ENCODE assay signal across 8 cellular contexts in genomic region chr19:13119654-13120053, GRCh38. TPM values are rescaled to one million over a fixed set of nuclear protein-coding genes. Genes with fewer than 3 reads are reported as not detected.
DNase-seq lines count a peak whose midpoint lies in the region; ATAC-seq and TF ChIP-seq lines count a peak whose summit lies in the region.

No MANE protein-coding gene starts in this region.

- H3K27me3 Mint-ChIP-seq in endothelial cell (ENCODE audit: unreplicated experiment) = peaks cover 10% of the 10 kb centered on the region

- H3K4me1 Mint-ChIP-seq in endothelial cell (ENCODE audit: unreplicated experiment) = peaks cover 40% of the 10 kb centered on the region

- peaks cover 29% of the 10 kb centered on the region for H3K4me1 ChIP-seq in PC-9 (replicated peaks; ENCODE audit: insufficient read depth)
- peaks cover 40 to 42% of the 10 kb centered on the region in 2 experiments for H3K4me1 ChIP-seq in neutrophil (ENCODE audit: control insufficient read depth in 1 of 2, insufficient read depth in 1 of 2, low read depth in 1 of 2, low read length in 1 of 2)

- H3K4me3 ChIP-seq in PC-9 (peak overlapping the region; percentile 99; the same call in 1 of the 2 replicates), neutrophil (ENCODE audit: low read depth in 1 of 2, low read length in 1 of 2) (peak overlapping the region; percentile 79 to 80)

- CTCF ChIA-PET in PC-9 (lab: Charles Lee) = interaction anchor here (0.8 kb wide), 1 partner anchor 142 kb away, joined by 14 read pairs; no protein-coding TSS in a partner anchor

- intact Hi-C loops in PC-9 (cut with micrococcal nuclease; ENCODE audit: unreplicated experiment) = loop anchor here (10.0 kb wide), 1 partner anchor 145 kb away; no protein-coding TSS in a partner anchor

- no peaks in the 10 kb centered on the region for H3K9me3 Mint-ChIP-seq in endothelial cell (ENCODE audit: unreplicated experiment)

- POLR2A ChIA-PET in PC-9 (lab: Charles Lee; ENCODE audit: unreplicated experiment) = interaction anchor here (0.6 to 0.7 kb wide), 2 partner anchors 13 to 30 kb away, joined by 10 to 12 read pairs; no protein-coding TSS in a partner anchor

- H3K9me3 ChIP-seq in PC-9 (ENCODE audit: insufficient read depth, low read depth) = no peaks in the 10 kb centered on the region
- no peaks in the 10 kb centered on the region for H3K9me3 ChIP-seq in neutrophil

- BruUV-seq in PC-9 (replicated peaks; lab: Mats Ljungman, UMichigan) = TSS peak; percentile 38

- DNase-seq in EH (ENCODE audit: low read depth) (peak; percentile 26), PC-9 (no peak), endothelial cell (ENCODE audit: low spot score) (no peak), NCI-H1105 treated with DMSO at 0.1 percent for 48 hours (lab: John Stamatoyannopoulos, UW) (no peak), D341Med (ENCODE audit: low spot score) (no peak)

- H3K27me3 ChIP-seq in PC-9 (ENCODE audit: insufficient read depth, low read depth) = no peaks in the 10 kb centered on the region
- no peaks in the 10 kb centered on the region for H3K27me3 ChIP-seq in neutrophil

- H3K36me3 Mint-ChIP-seq in endothelial cell (ENCODE audit: low read depth, unreplicated experiment) = peaks cover 11% of the 10 kb centered on the region

- peaks cover 88% of the 10 kb centered on the region for H3K79me2 ChIP-seq in PC-9 (ENCODE audit: low read depth)

- H4K20me1 ChIP-seq in PC-9 (ENCODE audit: insufficient read depth) = peaks cover 58% of the 10 kb centered on the region

- H3K27ac ChIP-seq in PC-9 (no peak overlapping the region), neutrophil (peak overlapping the region; percentile 76)

- ATAC-seq in HG02970 (IDR thresholded peaks at IDR 0.05; ENCODE audit: low FRiP score, unreplicated experiment) (no peak), HG02870 (IDR thresholded peaks at IDR 0.05; ENCODE audit: unreplicated experiment) (no peak)

- no peak for TF ChIP-seq CTCF in PC-9 (conservative IDR thresholded peaks at IDR 0.05)
- no peak for TF ChIP-seq CTCF in endothelial cell (IDR thresholded peaks at IDR 0.05; ENCODE audit: unreplicated experiment)
- TF ChIP-seq CTCF in neutrophil (IDR thresholded peaks at IDR 0.05) = no peak

- H3F3A ChIP-seq in PC-9 (ENCODE audit: insufficient read depth, low read depth) = peaks cover 28% of the 10 kb centered on the region; the same call in 1 of the 2 replicates

- H3K9me2 ChIP-seq in PC-9 (ENCODE audit: insufficient read depth) = no peaks in the 10 kb centered on the region

- no peak overlapping the region for H2AFZ ChIP-seq in PC-9

- peak overlapping the region; percentile 48 for H3K27ac Mint-ChIP-seq in endothelial cell (ENCODE audit: unreplicated experiment)

- peak overlapping the region; percentile 83 for H3K4me2 ChIP-seq in PC-9

- H3K36me3 ChIP-seq in PC-9 (ENCODE audit: low read depth) = peaks cover 21% of the 10 kb centered on the region
- peaks cover 8% of the 10 kb centered on the region for H3K36me3 ChIP-seq in neutrophil

- H3K4me3 Mint-ChIP-seq in endothelial cell (ENCODE audit: unreplicated experiment) = peak overlapping the region; percentile 95

RNA-seq across cellular contexts. Expression of gene NACC1, which starts 1.6 kb away (rescaled TPM):
- total RNA-seq in PC-9 (2021) (101 and 133 TPM in 2 replicates), endothelial cell (ENCODE audit: unreplicated experiment) (112 TPM)

RNA-seq across cellular contexts. Expression of gene TRMT1, which starts 3.1 kb away (rescaled TPM):
- total RNA-seq in PC-9 (2021) (44.1 and 51.1 TPM in 2 replicates), endothelial cell (ENCODE audit: unreplicated experiment) (54.2 TPM)

RNA-seq across cellular contexts. Expression of gene LYL1, which starts 17.0 kb away (rescaled TPM):
- total RNA-seq in PC-9 (2021) (0.24 TPM in 1 of 2 replicates, not detected in the other), endothelial cell (ENCODE audit: unreplicated experiment) (68.6 TPM)

RNA-seq across cellular contexts. Expression of gene STX10, which starts 30.5 kb away (rescaled TPM):
- total RNA-seq in PC-9 (2021) (86.2 and 89.6 TPM in 2 replicates), endothelial cell (ENCODE audit: unreplicated experiment) (31.8 TPM)

RNA-seq across cellular contexts. Expression of gene IER2, which starts 30.6 kb away (rescaled TPM):
- total RNA-seq in PC-9 (2021) (72.7 and 95.5 TPM in 2 replicates), endothelial cell (ENCODE audit: unreplicated experiment) (115 TPM)

Comparison
In these comparisons a context has a peak if more than half of its experiments do, and no peak if none do; other contexts are left out.
1. RNA of gene LYL1, which starts 17.0 kb away (total RNA-seq): 68.6 TPM in endothelial cell (single experiment); 0.24 TPM in PC-9; every median in the first group is over 10 times any median in the second.